ENCODE assay signal across 26 cellular contexts in genomic region chr17:78859051-78859450, GRCh38.
"Had no signal": no experiment of that assay in that cellular context is flagged by ENCODE, and none has a peak within 500 bp of the region (broad histone marks: within the 10 kb centered on the region; RNA-seq: fewer than 3 reads in every experiment).

No MANE protein-coding gene starts in this region.

- H3K4me1 ChIP-seq: prostate gland had no signal

- H3K27me3 ChIP-seq: left lung, pancreas, stomach, testis, tibial nerve, vagina had no signal

- H3K27ac ChIP-seq: left lung, lower lobe of right lung, pancreas, prostate gland, skin epidermis, testis had no signal

- H3K4me3 ChIP-seq: left lung, lower lobe of right lung, pancreas, prostate gland, skin epidermis, stomach, testis, tibial nerve, vagina had no signal

- H3K9me3 ChIP-seq: left lung, lower lobe of right lung, pancreas, prostate gland, stomach, testis, tibial nerve, vagina had no signal

- ATAC-seq: left colon; left lung; lower lobe of right lung; natural killer cell; pancreas; right cardiac atrium; sciatic nerve; stimulated activated naive B cell treated with anti-CD40 and anti-IgM and Interleukin-4, amounts not matched to agents 10 μg/mL and 1 μg/mL and 100 μg/mL, for 72 hours; stimulated activated naive CD8-positive, alpha-beta T cell treated with anti-CD3 and anti-CD28 coated beads, Interleukin-15, Interleukin-2, amounts not matched to agents 100 U/mL and 50 U/mL, for 24 hours had no signal

- DNase-seq: hypothalamus; immature natural killer cell; kidney; left colon; left lung; lower lobe of right lung; mammary epithelial cell; mesendoderm; naive B cell; natural killer cell; retina; right cardiac atrium; stimulated activated CD4-positive, alpha-beta T cell treated with anti-CD3 and anti-CD28 coated beads, Interleukin-12 subunit alpha, Interleukin-12 subunit beta, amount 100 ng/mL, for 4 hours; stimulated activated CD4-positive, alpha-beta T cell treated with anti-CD3 and anti-CD28 coated beads, Interleukin-15, amount 100 ng/mL, for 24 hours; stimulated activated CD4-positive, alpha-beta T cell treated with anti-CD3 and anti-CD28 coated beads, Interleukin-2, amount 100 ng/mL, for 24 hours; stimulated activated CD4-positive, alpha-beta T cell treated with anti-CD3 and anti-CD28 coated beads, Interleukin-4, amount 100 ng/mL, for 1 hour; stimulated activated naive B cell treated with anti-CD40 and anti-IgM and Interleukin-4, amounts not matched to agents 10 μg/mL and 1 μg/mL and 100 μg/mL, for 72 hours; stimulated activated naive CD8-positive, alpha-beta T cell treated with anti-CD3 and anti-CD28 coated beads, Interleukin-15, Interleukin-2, amounts not matched to agents 100 U/mL and 50 U/mL, for 24 hours; stomach; testis had no signal
